In genomic region chr22:32985899-32986772, GRCh38 we compare ENCODE assay signal across 1 cellular context.
TF ChIP-seq lines count a peak whose summit lies in the region.

No MANE protein-coding gene starts in this region.

TF ChIP-seq in HCT116, 20 proteins besides CTCF, POLR2A, EP300 and RAD21 (continued from another document):
- no peak for TF ChIP-seq CBX3 (IDR thresholded peaks at IDR 0.05; ENCODE audit: low read depth)
- TF ChIP-seq POLR2AphosphoS5 (IDR thresholded peaks at IDR 0.05; ENCODE audit: low read depth, low read length), result no peak
- no peak for TF ChIP-seq ZFX (IDR thresholded peaks at IDR 0.05)
